Comparison of ENCODE assay signal across 8 cellular contexts in the genomic region with DNA sequence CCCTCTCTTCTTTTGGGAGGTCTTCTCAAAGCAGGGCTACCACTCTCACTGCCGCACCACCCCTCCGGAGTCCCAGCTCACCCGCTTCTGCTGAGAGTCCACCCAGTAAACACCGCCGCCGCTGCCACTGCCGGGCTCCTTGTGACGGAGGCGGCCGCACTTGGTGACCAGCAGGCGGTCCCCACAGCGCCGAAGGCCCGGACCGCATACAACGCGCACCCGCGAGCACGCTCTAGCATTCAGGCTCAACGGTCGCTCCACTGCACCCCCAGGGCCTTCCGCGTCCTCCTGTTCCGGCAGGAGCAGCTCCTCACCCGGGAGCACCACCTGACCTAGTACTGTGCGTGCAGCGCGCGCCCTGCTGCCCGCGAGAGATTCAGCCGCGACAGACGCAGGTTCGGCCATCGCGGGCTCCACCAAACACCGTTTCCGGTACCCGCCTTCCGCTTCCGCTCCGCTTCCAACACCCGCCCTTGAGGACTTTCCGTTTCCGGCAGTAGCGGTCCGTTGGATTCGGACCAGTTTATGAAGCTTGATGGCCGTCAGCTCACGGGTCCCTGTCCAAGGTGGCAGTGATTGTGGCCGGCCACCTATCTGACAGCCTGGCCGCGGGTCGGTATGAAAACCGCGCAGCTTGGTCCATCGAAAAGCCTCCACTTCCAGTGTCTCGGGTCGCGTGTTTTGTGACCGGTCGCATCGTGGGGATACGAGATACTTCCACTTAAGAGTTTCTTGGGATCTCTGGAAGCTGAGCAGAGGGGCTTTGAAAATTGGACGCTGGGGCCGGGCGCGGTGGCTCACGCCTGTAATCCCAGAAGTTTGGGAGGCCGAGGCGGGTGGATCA. TPM values are rescaled to one million over a fixed set of nuclear protein-coding genes. Genes with fewer than 3 reads are reported as not detected.
A peak's percentile ranks its signal among the peaks of the same experiment; 100 is the strongest.
DNase-seq lines count a peak whose midpoint lies in the region; ATAC-seq and TF ChIP-seq lines count a peak whose summit lies in the region.

A gene (minus strand): TSS at position 425 of the 844 bp plus-strand sequence. CDS start 20 bp downstream, at position 405.

- peak within 1 kb of the TSS; percentile 97 for H3K4me3 Mint-ChIP-seq in WTC11

- peaks cover 14% of the 10 kb centered on the region for H3K27me3 Mint-ChIP-seq in WTC11 (ENCODE audit: low read depth)

- peak within 1 kb of the TSS; percentile 64 for H3K27ac Mint-ChIP-seq in WTC11

- peak within 1 kb of the TSS; percentile 87 to 98 for H3K4me3 ChIP-seq in cardiac fibroblast (replicated peaks in 1 of 2; ENCODE audit: low read depth in 2 of 2, low read length in 2 of 2)

- CTCF ChIA-PET in WTC11 (lab: Charles Lee): interaction anchor here (0.6 to 1.2 kb wide), 10 partner anchors 11 to 479 kb away, joined by 3 to 6 read pairs (median 4); a partner anchor contains a TSS

- ATAC-seq in GM18870 (IDR thresholded peaks at IDR 0.05; ENCODE audit: unreplicated experiment): peak; percentile 80
- ATAC-seq in HG03135 (IDR thresholded peaks at IDR 0.05; ENCODE audit: unreplicated experiment): peak; percentile 87
- peak; percentile 85 for ATAC-seq in WTC11

- peaks cover 38% of the 10 kb centered on the region for H3K36me3 Mint-ChIP-seq in WTC11

- TF ChIP-seq CTCF in WTC11 (IDR thresholded peaks at IDR 0.05) (no peak), cardiac fibroblast (IDR thresholded peaks at IDR 0.05; ENCODE audit: low read depth, low read length) (no peak)

- DNase-seq in AG08395 (ENCODE audit: low spot score): peak; percentile 89
- peak; percentile 85 for DNase-seq in NCI-H2196 treated with DMSO at 0.1 percent for 48 hours (lab: John Stamatoyannopoulos, UW; ENCODE audit: unreplicated experiment)
- peak; percentile 88 for DNase-seq in WTC11 (ENCODE audit: low spot score)
- peak; percentile 89 to 92 for DNase-seq in cardiac fibroblast (ENCODE audit: low read depth in 2 of 2)
- DNase-seq in iris pigment epithelial cell (ENCODE audit: low read depth): peak; percentile 91
- DNase-seq in stimulated activated CD4-positive, alpha-beta T cell treated with anti-CD3 and anti-CD28 coated beads, Interleukin-12 subunit alpha, Interleukin-12 subunit beta, amount 100 ng/mL, for 48 hours (ENCODE audit: low read depth in 2 of 3, low spot score in 1 of 3): peak; percentile 75 to 86 (median 80)

- H3K4me1 Mint-ChIP-seq in WTC11: peaks cover 15% of the 10 kb centered on the region

- POLR2A ChIA-PET in WTC11 (lab: Charles Lee): interaction anchor here (0.6 to 1.8 kb wide), 3 partner anchors 11 to 86 kb away, joined by 4 to 9 read pairs (median 4); a partner anchor contains a TSS

- H3K9me3 Mint-ChIP-seq in WTC11: no peaks in the 10 kb centered on the region

TF ChIP-seq in WTC11, 78 proteins besides CTCF, POLR2A, EP300 and RAD21 (continues in another document):
- TF ChIP-seq, protein P1, sequence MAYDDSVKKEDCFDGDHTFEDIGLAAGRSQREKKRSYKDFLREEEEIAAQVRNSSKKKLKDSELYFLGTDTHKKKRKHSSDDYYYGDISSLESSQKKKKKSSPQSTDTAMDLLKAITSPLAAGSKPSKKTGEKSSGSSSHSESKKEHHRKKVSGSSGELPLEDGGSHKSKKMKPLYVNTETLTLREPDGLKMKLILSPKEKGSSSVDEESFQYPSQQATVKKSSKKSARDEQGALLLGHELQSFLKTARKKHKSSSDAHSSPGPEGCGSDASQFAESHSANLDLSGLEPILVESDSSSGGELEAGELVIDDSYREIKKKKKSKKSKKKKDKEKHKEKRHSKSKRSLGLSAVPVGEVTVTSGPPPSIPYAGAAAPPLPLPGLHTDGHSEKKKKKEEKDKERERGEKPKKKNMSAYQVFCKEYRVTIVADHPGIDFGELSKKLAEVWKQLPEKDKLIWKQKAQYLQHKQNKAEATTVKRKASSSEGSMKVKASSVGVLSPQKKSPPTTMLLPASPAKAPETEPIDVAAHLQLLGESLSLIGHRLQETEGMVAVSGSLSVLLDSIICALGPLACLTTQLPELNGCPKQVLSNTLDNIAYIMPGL (CRISPR knock-in tag; IDR thresholded peaks at IDR 0.05): peak; percentile 56; the same call in 1 of the 2 replicates
- TF ChIP-seq TEAD1 (CRISPR knock-in tag; IDR thresholded peaks at IDR 0.05) (peak; percentile 84), ATF1 (CRISPR knock-in tag; IDR thresholded peaks at IDR 0.05) (no peak), ZNF263 (CRISPR knock-in tag; IDR thresholded peaks at IDR 0.05; ENCODE audit: low read depth) (peak; percentile 81; the same call in 1 of the 2 replicates), SMAD3 (CRISPR knock-in tag; IDR thresholded peaks at IDR 0.05; ENCODE audit: borderline replicate concordance) (peak; percentile 80; the same call in 1 of the 2 replicates), MYBL2 (CRISPR knock-in tag; IDR thresholded peaks at IDR 0.05) (peak; percentile 94), ZNF232 (CRISPR knock-in tag; IDR thresholded peaks at IDR 0.05) (peak; percentile 87), JUN (CRISPR knock-in tag; IDR thresholded peaks at IDR 0.05) (peak; percentile 66; the same call in 1 of the 2 replicates), GRHL2 (CRISPR knock-in tag; IDR thresholded peaks at IDR 0.05; ENCODE audit: insufficient replicate concordance, severe bottlenecking) (no peak), FOXP1 (CRISPR knock-in tag; IDR thresholded peaks at IDR 0.05; ENCODE audit: borderline replicate concordance) (peak; percentile 92; the same call in 1 of the 2 replicates), PRRX2 (CRISPR knock-in tag; IDR thresholded peaks at IDR 0.05) (no peak), ETV6 (CRISPR knock-in tag; IDR thresholded peaks at IDR 0.05) (peak; percentile 98), NR1H2 (CRISPR knock-in tag; IDR thresholded peaks at IDR 0.05) (no peak), ZNF396 (CRISPR knock-in tag; IDR thresholded peaks at IDR 0.05; ENCODE audit: borderline replicate concordance) (no peak)
- TF ChIP-seq, protein P2, sequence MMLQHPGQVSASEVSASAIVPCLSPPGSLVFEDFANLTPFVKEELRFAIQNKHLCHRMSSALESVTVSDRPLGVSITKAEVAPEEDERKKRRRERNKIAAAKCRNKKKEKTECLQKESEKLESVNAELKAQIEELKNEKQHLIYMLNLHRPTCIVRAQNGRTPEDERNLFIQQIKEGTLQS (CRISPR knock-in tag; conservative IDR thresholded peaks at IDR 0.05): no peak
- TF ChIP-seq, protein P3, sequence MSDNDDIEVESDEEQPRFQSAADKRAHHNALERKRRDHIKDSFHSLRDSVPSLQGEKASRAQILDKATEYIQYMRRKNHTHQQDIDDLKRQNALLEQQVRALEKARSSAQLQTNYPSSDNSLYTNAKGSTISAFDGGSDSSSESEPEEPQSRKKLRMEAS (CRISPR knock-in tag; IDR thresholded peaks at IDR 0.05): peak; percentile 87
- TF ChIP-seq, protein P4, sequence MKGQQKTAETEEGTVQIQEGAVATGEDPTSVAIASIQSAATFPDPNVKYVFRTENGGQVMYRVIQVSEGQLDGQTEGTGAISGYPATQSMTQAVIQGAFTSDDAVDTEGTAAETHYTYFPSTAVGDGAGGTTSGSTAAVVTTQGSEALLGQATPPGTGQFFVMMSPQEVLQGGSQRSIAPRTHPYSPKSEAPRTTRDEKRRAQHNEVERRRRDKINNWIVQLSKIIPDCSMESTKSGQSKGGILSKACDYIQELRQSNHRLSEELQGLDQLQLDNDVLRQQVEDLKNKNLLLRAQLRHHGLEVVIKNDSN (CRISPR knock-in tag; IDR thresholded peaks at IDR 0.05): peak; percentile 75
- TF ChIP-seq, protein P5, sequence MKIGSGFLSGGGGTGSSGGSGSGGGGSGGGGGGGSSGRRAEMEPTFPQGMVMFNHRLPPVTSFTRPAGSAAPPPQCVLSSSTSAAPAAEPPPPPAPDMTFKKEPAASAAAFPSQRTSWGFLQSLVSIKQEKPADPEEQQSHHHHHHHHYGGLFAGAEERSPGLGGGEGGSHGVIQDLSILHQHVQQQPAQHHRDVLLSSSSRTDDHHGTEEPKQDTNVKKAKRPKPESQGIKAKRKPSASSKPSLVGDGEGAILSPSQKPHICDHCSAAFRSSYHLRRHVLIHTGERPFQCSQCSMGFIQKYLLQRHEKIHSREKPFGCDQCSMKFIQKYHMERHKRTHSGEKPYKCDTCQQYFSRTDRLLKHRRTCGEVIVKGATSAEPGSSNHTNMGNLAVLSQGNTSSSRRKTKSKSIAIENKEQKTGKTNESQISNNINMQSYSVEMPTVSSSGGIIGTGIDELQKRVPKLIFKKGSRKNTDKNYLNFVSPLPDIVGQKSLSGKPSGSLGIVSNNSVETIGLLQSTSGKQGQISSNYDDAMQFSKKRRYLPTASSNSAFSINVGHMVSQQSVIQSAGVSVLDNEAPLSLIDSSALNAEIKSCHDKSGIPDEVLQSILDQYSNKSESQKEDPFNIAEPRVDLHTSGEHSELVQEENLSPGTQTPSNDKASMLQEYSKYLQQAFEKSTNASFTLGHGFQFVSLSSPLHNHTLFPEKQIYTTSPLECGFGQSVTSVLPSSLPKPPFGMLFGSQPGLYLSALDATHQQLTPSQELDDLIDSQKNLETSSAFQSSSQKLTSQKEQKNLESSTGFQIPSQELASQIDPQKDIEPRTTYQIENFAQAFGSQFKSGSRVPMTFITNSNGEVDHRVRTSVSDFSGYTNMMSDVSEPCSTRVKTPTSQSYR (CRISPR knock-in tag; IDR thresholded peaks at IDR 0.05): no peak
- TF ChIP-seq, protein P6, sequence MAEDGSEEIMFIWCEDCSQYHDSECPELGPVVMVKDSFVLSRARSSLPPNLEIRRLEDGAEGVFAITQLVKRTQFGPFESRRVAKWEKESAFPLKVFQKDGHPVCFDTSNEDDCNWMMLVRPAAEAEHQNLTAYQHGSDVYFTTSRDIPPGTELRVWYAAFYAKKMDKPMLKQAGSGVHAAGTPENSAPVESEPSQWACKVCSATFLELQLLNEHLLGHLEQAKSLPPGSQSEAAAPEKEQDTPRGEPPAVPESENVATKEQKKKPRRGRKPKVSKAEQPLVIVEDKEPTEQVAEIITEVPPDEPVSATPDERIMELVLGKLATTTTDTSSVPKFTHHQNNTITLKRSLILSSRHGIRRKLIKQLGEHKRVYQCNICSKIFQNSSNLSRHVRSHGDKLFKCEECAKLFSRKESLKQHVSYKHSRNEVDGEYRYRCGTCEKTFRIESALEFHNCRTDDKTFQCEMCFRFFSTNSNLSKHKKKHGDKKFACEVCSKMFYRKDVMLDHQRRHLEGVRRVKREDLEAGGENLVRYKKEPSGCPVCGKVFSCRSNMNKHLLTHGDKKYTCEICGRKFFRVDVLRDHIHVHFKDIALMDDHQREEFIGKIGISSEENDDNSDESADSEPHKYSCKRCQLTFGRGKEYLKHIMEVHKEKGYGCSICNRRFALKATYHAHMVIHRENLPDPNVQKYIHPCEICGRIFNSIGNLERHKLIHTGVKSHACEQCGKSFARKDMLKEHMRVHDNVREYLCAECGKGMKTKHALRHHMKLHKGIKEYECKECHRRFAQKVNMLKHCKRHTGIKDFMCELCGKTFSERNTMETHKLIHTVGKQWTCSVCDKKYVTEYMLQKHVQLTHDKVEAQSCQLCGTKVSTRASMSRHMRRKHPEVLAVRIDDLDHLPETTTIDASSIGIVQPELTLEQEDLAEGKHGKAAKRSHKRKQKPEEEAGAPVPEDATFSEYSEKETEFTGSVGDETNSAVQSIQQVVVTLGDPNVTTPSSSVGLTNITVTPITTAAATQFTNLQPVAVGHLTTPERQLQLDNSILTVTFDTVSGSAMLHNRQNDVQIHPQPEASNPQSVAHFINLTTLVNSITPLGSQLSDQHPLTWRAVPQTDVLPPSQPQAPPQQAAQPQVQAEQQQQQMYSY (CRISPR knock-in tag; IDR thresholded peaks at IDR 0.05): no peak

RNA-seq across cellular contexts. Expression of the gene that starts here (rescaled TPM):
- total RNA-seq in WTC11 (2021): 69.9 to 73.8 TPM (median 71.0 TPM) in 3 replicates

Comparison
In these comparisons a context has a peak if more than half of its experiments do, and no peak if none do; other contexts are left out.
1. Peak in every context shown above with its lines: DNase-seq, ATAC-seq and H3K4me3 ChIP-seq.